1 cellular context compared by ENCODE assay signal in genomic region chr20:34751453-34751852, GRCh38.
TF ChIP-seq lines count a peak whose summit lies in the region.

No MANE protein-coding gene starts in this region.

TF ChIP-seq in GM23338, 12 proteins besides CTCF, POLR2A, EP300 and RAD21 (continued from another document):
- TF ChIP-seq CREB1 (CRISPR knock-in tag; IDR thresholded peaks at IDR 0.05; ENCODE audit: low read depth): no peak
- no peak for TF ChIP-seq ZNF462 (CRISPR knock-in tag; IDR thresholded peaks at IDR 0.05)
- no peak for TF ChIP-seq POLR2AphosphoS5 (IDR thresholded peaks at IDR 0.05; ENCODE audit: low read depth)
- TF ChIP-seq EZH2phosphoT487 (IDR thresholded peaks at IDR 0.05; ENCODE audit: unreplicated experiment): no peak
TF ChIP-seq in GM23338: peak in this region for 0.
